Comparison of ENCODE assay signal across 19 cellular contexts in the genomic region with DNA sequence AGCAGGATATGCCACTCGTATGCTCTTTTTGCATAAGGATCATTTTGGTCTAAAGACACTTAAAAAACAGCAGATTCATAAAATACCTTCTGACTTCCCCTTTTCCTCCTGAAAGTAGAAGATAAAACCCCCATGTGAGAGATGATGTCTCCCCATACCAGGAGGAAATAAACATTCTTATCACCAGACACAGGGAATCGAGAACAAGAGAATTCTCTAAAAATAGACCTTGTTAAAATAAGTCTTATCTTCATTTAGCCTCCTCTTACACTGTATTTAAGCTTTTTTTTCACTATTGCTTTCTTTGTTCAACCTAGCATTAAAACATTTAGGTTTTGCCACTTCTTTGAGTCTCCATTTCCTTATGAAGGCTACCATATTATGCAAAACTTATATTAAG.
A peak's percentile ranks its signal among the peaks of the same experiment; 100 is the strongest.
DNase-seq lines count a peak whose midpoint lies in the region; ATAC-seq, FAIRE-seq and TF ChIP-seq lines count a peak whose summit lies in the region.
"Had no signal": no experiment of that assay in that cellular context is flagged by ENCODE, and none has a peak within 500 bp of the region (broad histone marks: within the 10 kb centered on the region; RNA-seq: fewer than 3 reads in every experiment).

No MANE protein-coding gene starts in this region.

- H4K20me1 ChIP-seq in OCI-LY3 (ENCODE audit: insufficient read depth, low read length) (no peaks in the 10 kb centered on the region), K562 (replicated peaks; ENCODE audit: control insufficient read depth, insufficient read depth, low read length) (no peaks in the 10 kb centered on the region), smooth muscle cell (ENCODE audit: low read depth) (no peaks in the 10 kb centered on the region)
- H4K20me1 ChIP-seq: BLaER1 treated with 17β-estradiol and CSF1 and Interleukin-3, amounts not matched to agents 10 nM and 100 nM had no signal

- in situ Hi-C loops in K562 (cut with MboI): loop anchor here (25.0 kb wide), 1 partner anchor 763 kb away; the partner anchor contains the start of gene CFH

- no TSS peak for BruUV-seq in K562 (replicated peaks; lab: Mats Ljungman, UMichigan)

- TF ChIP-seq RAD21 in K562 (CRISPR knock-in tag; conservative IDR thresholded peaks at IDR 0.05 in 1 of 2, IDR thresholded peaks at IDR 0.05 in 1 of 2): no peak

- peak; percentile 98 for TF ChIP-seq EP300 in K562 (IDR thresholded peaks at IDR 0.05; ENCODE audit: low read length)

- peaks cover 22% of the 10 kb centered on the region for H3K4me1 ChIP-seq in OCI-LY3 (ENCODE audit: low read length)
- H3K4me1 ChIP-seq in K562 (replicated peaks in 1 of 2; ENCODE audit: control insufficient read depth in 2 of 2, insufficient read depth in 2 of 2, low read length in 2 of 2): peaks cover 0 to 30% of the 10 kb centered on the region in 2 experiments; a peak in 2 of 5 replicates
- no peaks in the 10 kb centered on the region for H3K4me1 ChIP-seq in smooth muscle cell (ENCODE audit: low read depth)
- H3K4me1 ChIP-seq: A549 had no signal

- intact Hi-C loops in K562 (cut with micrococcal nuclease): loop anchor here (5.0 kb wide), 3 partner anchors 33 to 1458 kb away; no protein-coding TSS in a partner anchor

- peak; percentile 46 for DNase-seq in SKM-1 treated with dmso at 0.1 percent for 144 hours (lab: John Stamatoyannopoulos, UW; ENCODE audit: unreplicated experiment)
- no peak for DNase-seq in SKM-1 (lab: John Stamatoyannopoulos, UW; ENCODE audit: unreplicated experiment)
- peak; percentile 33 to 85 (median 58) for DNase-seq in K562 (ENCODE audit: extremely low read depth in 1 of 4, low spot score in 3 of 4)
- no peak for DNase-seq in smooth muscle cell (lab: John Stamatoyannopoulos, UW; ENCODE audit: unreplicated experiment)
- no peak for DNase-seq in GM19239 (ENCODE audit: insufficient read length, low spot score)
- DNase-seq in NCI-H226: no peak
- DNase-seq in NK-92 (lab: John Stamatoyannopoulos, UW; ENCODE audit: unreplicated experiment): no peak
- DNase-seq: DMS 273 treated with DMSO at 0.1 percent for 48 hours, NCI-H1048, NCI-H1436 treated with DMSO at 0.1 percent for 48 hours, NCI-H2029 treated with DMSO at 0.1 percent for 48 hours, NCI-H2171 treated with DMSO at 0.1 percent for 48 hours, NCI-H82, SHP77 treated with DMSO at 0.1 percent for 48 hours had no signal

- no peaks in the 10 kb centered on the region for H3K27me3 ChIP-seq in OCI-LY3 (ENCODE audit: low read depth, low read length)
- no peaks in the 10 kb centered on the region for H3K27me3 ChIP-seq in K562 (ENCODE audit: control insufficient read depth in 2 of 2, insufficient read depth in 2 of 2, low read length in 2 of 2)
- no peaks in the 10 kb centered on the region for H3K27me3 ChIP-seq in smooth muscle cell (ENCODE audit: low read depth)
- H3K27me3 ChIP-seq: BLaER1 treated with 17β-estradiol and CSF1 and Interleukin-3, amounts not matched to agents 10 nM and 100 nM had no signal

- WGBS in K562 (ENCODE audit: insufficient coverage, low coverage, missing lambda C conversion rate): 0% methylated on average over 2 of the region's 2 CpGs
- 51% methylated on average over 2 of the region's 2 CpGs for whole genome bisulfite sequencing in smooth muscle cell (ENCODE audit: low lambda C conversion rate)

- H3K9me3 ChIP-seq in OCI-LY3 (ENCODE audit: insufficient read depth, low read length) (no peaks in the 10 kb centered on the region), K562 (replicated peaks; ENCODE audit: control insufficient read depth, insufficient read depth, low read depth, low read length) (no peaks in the 10 kb centered on the region; the same call in 1 of the 2 replicates), smooth muscle cell (replicated peaks; ENCODE audit: low read depth) (no peaks in the 10 kb centered on the region)
- H3K9me3 ChIP-seq: A549; BLaER1 treated with 17β-estradiol and CSF1 and Interleukin-3, amounts not matched to agents 10 nM and 100 nM had no signal

- FAIRE-seq in K562 (lab: Jason Lieb, UNC) (peak; percentile 42), GM19239 (lab: Jason Lieb, UNC) (no peak)
- FAIRE-seq: A549, H54, HepG2 had no signal

- no peaks in the 10 kb centered on the region for H3K79me2 ChIP-seq in OCI-LY3 (ENCODE audit: low read length)
- no peaks in the 10 kb centered on the region for H3K79me2 ChIP-seq in K562 (ENCODE audit: control insufficient read depth, insufficient read depth, low read length)
- no peaks in the 10 kb centered on the region for H3K79me2 ChIP-seq in smooth muscle cell (ENCODE audit: low read depth)

- H2AFZ ChIP-seq in OCI-LY3 (ENCODE audit: low read depth, low read length) (no peak overlapping the region), K562 (ENCODE audit: low read depth, low read length) (no peak overlapping the region), smooth muscle cell (ENCODE audit: low read depth) (peak overlapping the region; percentile 7)

- H3K4me2 ChIP-seq in OCI-LY3 (ENCODE audit: low read length): peak overlapping the region; percentile 52
- H3K4me2 ChIP-seq in K562 (ENCODE audit: insufficient read depth, low read length): no peak overlapping the region
- H3K4me2 ChIP-seq in smooth muscle cell: no peak overlapping the region
- H3K4me2 ChIP-seq: A549 had no signal

- H3K9ac ChIP-seq in OCI-LY3 (ENCODE audit: low read length) (no peak overlapping the region; the same call in 1 of the 2 replicates), K562 (ENCODE audit: insufficient read depth in 1 of 2, low read depth in 2 of 2, low read length in 2 of 2) (peak overlapping the region in 1 of 2 experiments; percentile 41; a peak in 2 of 4 replicates), smooth muscle cell (ENCODE audit: low read depth) (no peak overlapping the region)
- H3K9ac ChIP-seq: BLaER1 treated with 17β-estradiol and CSF1 and Interleukin-3, amounts not matched to agents 10 nM and 100 nM had no signal

- no peak for TF ChIP-seq POLR2A in K562 (conservative IDR thresholded peaks at IDR 0.05)

- H3K27ac ChIP-seq in OCI-LY3 (ENCODE audit: low read length) (peak overlapping the region; percentile 43), K562 (ENCODE audit: extremely low read depth, low read depth, low read length) (peak overlapping the region; percentile 65; the same call in 2 of the 3 replicates), smooth muscle cell (ENCODE audit: low read depth) (no peak overlapping the region)
- H3K27ac ChIP-seq: A549 had no signal

- H3K36me3 ChIP-seq in OCI-LY3 (replicated peaks; ENCODE audit: low read depth, low read length): peaks cover 5% of the 10 kb centered on the region
- H3K36me3 ChIP-seq in K562 (ENCODE audit: control insufficient read depth, insufficient read depth, low read length): no peaks in the 10 kb centered on the region
- no peaks in the 10 kb centered on the region for H3K36me3 ChIP-seq in smooth muscle cell (ENCODE audit: low read depth)
- H3K36me3 ChIP-seq: BLaER1 treated with 17β-estradiol and CSF1 and Interleukin-3, amounts not matched to agents 10 nM and 100 nM had no signal

- peak overlapping the region; percentile 38 for H3K4me3 ChIP-seq in OCI-LY3 (ENCODE audit: low read length)
- no peak overlapping the region for H3K4me3 ChIP-seq in K562
- no peak overlapping the region for H3K4me3 ChIP-seq in smooth muscle cell
- H3K4me3 ChIP-seq: A549; BLaER1 treated with 17β-estradiol and CSF1 and Interleukin-3, amounts not matched to agents 10 nM and 100 nM had no signal

- CTCF ChIA-PET in K562 (lab: Yijun Ruan, JAX; ENCODE audit: low intra/inter-chr PET ratio): interaction anchor here (0.7 to 1.0 kb wide), 2 partner anchors 160 to 411 kb away, joined by 3 read pairs; no protein-coding TSS in a partner anchor

- TF ChIP-seq CTCF in OCI-LY3 (IDR thresholded peaks at IDR 0.05; ENCODE audit: low read depth, low read length) (no peak), K562 (IDR thresholded peaks at IDR 0.05 in 2 of 3, conservative IDR thresholded peaks at IDR 0.05 in 1 of 3; ENCODE audit: insufficient read depth in 2 of 3, low read depth in 1 of 3, low read length in 3 of 3) (no peak), smooth muscle cell (IDR thresholded peaks at IDR 0.05; ENCODE audit: borderline replicate concordance, insufficient read depth, poor library complexity, severe bottlenecking) (no peak)

- no peaks in the 10 kb centered on the region for H3F3A ChIP-seq in smooth muscle cell (ENCODE audit: low read depth)

- POLR2A ChIA-PET in K562 (lab: Yijun Ruan, JAX): no interaction called here

- no peaks in the 10 kb centered on the region for H3K9me1 ChIP-seq in K562 (ENCODE audit: control insufficient read depth, insufficient read depth, low read length)

- peak; percentile 55 for ATAC-seq in K562
- ATAC-seq: A549, HepG2 had no signal

TF ChIP-seq in K562, 482 proteins besides CTCF, POLR2A, EP300 and RAD21 (continues in another document):
- TF ChIP-seq BRD9 (IDR thresholded peaks at IDR 0.05; ENCODE audit: low read depth, partially characterized antibody): no peak
- TF ChIP-seq NFRKB (IDR thresholded peaks at IDR 0.05; ENCODE audit: low read depth): peak; percentile 52; the same call in 1 of the 2 replicates
- TF ChIP-seq MTA2 (IDR thresholded peaks at IDR 0.05; ENCODE audit: low read depth): peak; percentile 83
- no peak for TF ChIP-seq PPARD (CRISPR knock-in tag; IDR thresholded peaks at IDR 0.05)
- TF ChIP-seq TEAD4 (IDR thresholded peaks at IDR 0.05; ENCODE audit: low read length): peak; percentile 98
- TF ChIP-seq TEAD4 (CRISPR knock-in tag; IDR thresholded peaks at IDR 0.05; ENCODE audit: borderline replicate concordance): no peak
- TF ChIP-seq CBX3 (IDR thresholded peaks at IDR 0.05; ENCODE audit: borderline replicate concordance in 1 of 2, low read length in 2 of 2): peak in 1 of 2 experiments; percentile 76; a peak in 2 of 3 replicates
- no peak for TF ChIP-seq TARDBP (IDR thresholded peaks at IDR 0.05)
- TF ChIP-seq ADNP (tag; IDR thresholded peaks at IDR 0.05): no peak
- TF ChIP-seq CTBP1 (IDR thresholded peaks at IDR 0.05; ENCODE audit: borderline replicate concordance): peak; percentile 39; the same call in 1 of the 2 replicates
- TF ChIP-seq TFE3 (CRISPR knock-in tag; IDR thresholded peaks at IDR 0.05): no peak
- TF ChIP-seq ZNF311 (CRISPR knock-in tag; IDR thresholded peaks at IDR 0.05): 0 out of 2 replicates have a peak, but pooled peaks have one; percentile 50
- peak in 1 of 2 experiments; percentile 44; a peak in 1 of 4 replicates for TF ChIP-seq ARNT (IDR thresholded peaks at IDR 0.05)

Comparison
In these comparisons a context has a peak if more than half of its experiments do, and no peak if none do; other contexts are left out.
1. DNase-seq: peak in SKM-1 treated with dmso at 0.1 percent for 144 hours (single experiment) and K562 (4 of 4); none in SKM-1 (single experiment), smooth muscle cell (single experiment), GM19239 (single experiment), NCI-H226 (single experiment) and NK-92 (single experiment).